Comparison of ENCODE assay signal across 8 cellular contexts in the genomic region with DNA sequence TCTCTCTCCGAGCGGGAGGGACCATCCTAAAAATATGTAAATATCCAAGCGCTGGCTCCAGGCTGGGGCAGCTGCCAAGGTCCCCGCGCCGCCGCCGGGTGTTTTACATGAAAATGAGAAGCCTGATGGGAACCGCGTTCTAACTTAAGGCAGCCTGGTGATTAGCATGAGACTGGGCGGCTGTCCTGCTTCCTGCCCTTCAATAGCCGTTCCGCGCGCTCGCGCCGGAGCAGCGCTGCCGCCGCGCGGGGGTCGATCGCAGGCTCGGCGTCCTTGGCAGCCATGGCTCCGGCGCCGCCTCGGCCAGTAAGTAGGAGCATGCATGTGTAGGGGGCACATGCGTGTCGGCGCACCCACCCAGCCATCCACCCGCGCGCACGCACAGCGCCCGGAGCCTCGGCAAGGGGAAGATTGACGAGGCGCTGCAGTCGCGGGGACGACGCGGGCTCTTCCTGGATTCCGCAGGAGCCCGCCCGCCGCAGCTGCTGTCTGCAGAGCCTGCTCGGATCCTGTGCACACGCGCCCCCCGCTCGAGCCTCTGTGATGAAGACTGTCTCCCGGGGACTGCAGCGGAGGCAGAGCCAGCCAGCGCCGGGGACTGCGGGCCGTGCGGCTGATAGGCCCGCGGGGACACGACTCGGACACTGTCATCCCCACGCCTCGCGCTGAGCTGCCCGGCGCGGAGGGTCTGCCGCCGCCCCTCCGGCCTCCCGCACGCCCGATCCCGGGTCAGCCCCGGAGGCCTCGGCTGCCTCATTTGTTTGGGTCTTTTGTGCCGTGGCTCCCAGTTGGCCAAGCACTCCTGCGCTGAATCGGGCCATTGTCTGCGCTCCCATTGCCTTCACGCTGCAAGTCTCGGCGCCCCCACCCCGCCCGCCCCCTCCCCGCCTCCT. TPM values are rescaled to one million over a fixed set of nuclear protein-coding genes. Genes with fewer than 3 reads are reported as not detected.
A peak's percentile ranks its signal among the peaks of the same experiment; 100 is the strongest.
DNase-seq lines count a peak whose midpoint lies in the region; ATAC-seq lines count a peak whose summit lies in the region.

No MANE protein-coding gene starts in this region.

- ATAC-seq in left lobe of liver (peak; percentile 73), GM18861 (IDR thresholded peaks at IDR 0.05; ENCODE audit: unreplicated experiment) (no peak), GM21786 (IDR thresholded peaks at IDR 0.05; ENCODE audit: unreplicated experiment) (no peak)
- peak; percentile 30 for ATAC-seq in stimulated activated naive CD8-positive, alpha-beta T cell treated with anti-CD3 and anti-CD28 coated beads, Interleukin-15, Interleukin-2, amounts not matched to agents 100 U/mL and 50 U/mL, for 24 hours

- peak; percentile 42 for DNase-seq in NCI-H345 (lab: John Stamatoyannopoulos, UW)
- no peak for DNase-seq in NCI-H345 treated with DMSO at 0.1 percent for 48 hours (lab: John Stamatoyannopoulos, UW; ENCODE audit: unreplicated experiment)
- DNase-seq in NOMO-1 treated with dmso at 0.1 percent for 144 hours (lab: John Stamatoyannopoulos, UW; ENCODE audit: unreplicated experiment), result peak; percentile 43
- peak; percentile 46 for DNase-seq in dermis blood vessel endothelial cell
- peak; percentile 66 for DNase-seq in left lobe of liver (ENCODE audit: low spot score)
- peak; percentile 4 for DNase-seq in stimulated activated naive CD8-positive, alpha-beta T cell treated with anti-CD3 and anti-CD28 coated beads, Interleukin-15, Interleukin-2, amounts not matched to agents 100 U/mL and 50 U/mL, for 24 hours

RNA-seq across cellular contexts. Expression of a gene that starts 0.7 kb away (rescaled TPM):
- 17.7 and 19.2 TPM in 2 replicates for total RNA-seq in dermis blood vessel endothelial cell
- total RNA-seq in left lobe of liver, result 3.8 TPM

Comparison
In these comparisons a context has a peak if more than half of its experiments do, and no peak if none do; other contexts are left out.
1. ATAC-seq: peak in left lobe of liver (single experiment) and stimulated activated naive CD8-positive, alpha-beta T cell treated with anti-CD3 and anti-CD28 coated beads, Interleukin-15, Interleukin-2, amounts not matched to agents 100 U/mL and 50 U/mL, for 24 hours (single experiment); none in GM18861 (single experiment) and GM21786 (single experiment).